ENCODE assay signal across 9 cellular contexts in genomic region chr1:179143332-179143731, GRCh38.
DNase-seq lines count a peak whose midpoint lies in the region; ATAC-seq and TF ChIP-seq lines count a peak whose summit lies in the region.
"Had no signal": no experiment of that assay in that cellular context is flagged by ENCODE, and none has a peak within 500 bp of the region (broad histone marks: within the 10 kb centered on the region; RNA-seq: fewer than 3 reads in every experiment).

No MANE protein-coding gene starts in this region.

- no peaks in the 10 kb centered on the region for H3K9me3 Mint-ChIP-seq in stimulated activated naive CD8-positive, alpha-beta T cell treated with anti-CD3 and anti-CD28 coated beads, Interleukin-15, amount 100 ng/mL, for 72 hours

- TF ChIP-seq CTCF in kidney epithelial cell (IDR thresholded peaks at IDR 0.05; ENCODE audit: insufficient read depth, low read length, poor library complexity, severe bottlenecking): no peak

- intact Hi-C loops in aorta (cut with DNase I) (no loop called here), left colon (cut with DNase I, micrococcal nuclease) (no loop called here)

- no peaks in the 10 kb centered on the region for H3K27me3 ChIP-seq in kidney epithelial cell (ENCODE audit: control insufficient read depth, insufficient read depth, low read length)
- H3K27me3 ChIP-seq in aorta (ENCODE audit: control insufficient read depth in 1 of 2, insufficient read depth in 2 of 2, low read length in 1 of 2): no peaks in the 10 kb centered on the region

- H3K4me3 Mint-ChIP-seq in stimulated activated naive CD8-positive, alpha-beta T cell treated with anti-CD3 and anti-CD28 coated beads, Interleukin-15, amount 100 ng/mL, for 72 hours: no peak overlapping the region

- H3K9me3 ChIP-seq in aorta (ENCODE audit: control insufficient read depth, low read length): no peaks in the 10 kb centered on the region

- no peak for DNase-seq in stimulated activated naive CD8-positive, alpha-beta T cell treated with anti-CD3 and anti-CD28 coated beads, Interleukin-15, amount 100 ng/mL, for 72 hours
- DNase-seq in stimulated activated naive CD8-positive, alpha-beta T cell treated with anti-CD3 and anti-CD28 coated beads, Interleukin-15, Interleukin-2, amounts not matched to agents 100 U/mL and 50 U/mL, for 24 hours: no peak
- DNase-seq in amniotic epithelial cell (ENCODE audit: low read depth) (peak; percentile 95), kidney epithelial cell (ENCODE audit: low read depth) (peak; percentile 86), aorta (no peak), C1 segment of cervical spinal cord (lab: John Stamatoyannopoulos, UW) (no peak), left colon (no peak)
- no peak for DNase-seq in activated effector memory CD4-positive, alpha-beta T cell treated with Interleukin-2 at 50 U/mL for 16 hours
- DNase-seq: cortex of kidney had no signal

- peak; percentile 57 for ATAC-seq in stimulated activated naive CD8-positive, alpha-beta T cell treated with anti-CD3 and anti-CD28 coated beads, Interleukin-15, amount 100 ng/mL, for 72 hours
- ATAC-seq in stimulated activated naive CD8-positive, alpha-beta T cell treated with anti-CD3 and anti-CD28 coated beads, Interleukin-15, Interleukin-2, amounts not matched to agents 100 U/mL and 50 U/mL, for 24 hours: no peak
- peak; percentile 75 for ATAC-seq in aorta (ENCODE audit: low FRiP score)
- no peak for ATAC-seq in left colon

- H3K4me3 ChIP-seq in kidney epithelial cell (ENCODE audit: low read depth, low read length) (no peak overlapping the region), aorta (ENCODE audit: low read length in 2 of 2) (no peak overlapping the region)

- H3K4me1 ChIP-seq in aorta (ENCODE audit: control insufficient read depth in 1 of 2, insufficient read depth in 2 of 2, low read length in 2 of 2): no peaks in the 10 kb centered on the region

- 56 to 57% methylated on average over 4 of the region's 4 CpGs for WGBS in aorta, 2 donors

- peaks cover 50% of the 10 kb centered on the region for H3K4me1 Mint-ChIP-seq in stimulated activated naive CD8-positive, alpha-beta T cell treated with anti-CD3 and anti-CD28 coated beads, Interleukin-15, amount 100 ng/mL, for 72 hours

- H3K27me3 Mint-ChIP-seq in stimulated activated naive CD8-positive, alpha-beta T cell treated with anti-CD3 and anti-CD28 coated beads, Interleukin-15, amount 100 ng/mL, for 72 hours: no peaks in the 10 kb centered on the region

- H3K36me3 ChIP-seq in kidney epithelial cell (ENCODE audit: control insufficient read depth, insufficient read depth, low read length): no peaks in the 10 kb centered on the region
- H3K36me3 ChIP-seq in aorta (ENCODE audit: control insufficient read depth in 1 of 2, insufficient read depth in 2 of 2, low read length in 1 of 2): no peaks in the 10 kb centered on the region

- H3K27ac Mint-ChIP-seq in stimulated activated naive CD8-positive, alpha-beta T cell treated with anti-CD3 and anti-CD28 coated beads, Interleukin-15, amount 100 ng/mL, for 72 hours: no peak overlapping the region

- H3K27ac ChIP-seq in aorta (ENCODE audit: low read depth in 1 of 2, low read length in 2 of 2): no peak overlapping the region

Comparison
In these comparisons a context has a peak if more than half of its experiments do, and no peak if none do; other contexts are left out.
1. ATAC-seq: peak in stimulated activated naive CD8-positive, alpha-beta T cell treated with anti-CD3 and anti-CD28 coated beads, Interleukin-15, amount 100 ng/mL, for 72 hours (single experiment) and aorta (single experiment); none in stimulated activated naive CD8-positive, alpha-beta T cell treated with anti-CD3 and anti-CD28 coated beads, Interleukin-15, Interleukin-2, amounts not matched to agents 100 U/mL and 50 U/mL, for 24 hours (single experiment) and left colon (single experiment).
2. DNase-seq: peak in amniotic epithelial cell (single experiment) and kidney epithelial cell (single experiment); none in stimulated activated naive CD8-positive, alpha-beta T cell treated with anti-CD3 and anti-CD28 coated beads, Interleukin-15, amount 100 ng/mL, for 72 hours (0 of 2), stimulated activated naive CD8-positive, alpha-beta T cell treated with anti-CD3 and anti-CD28 coated beads, Interleukin-15, Interleukin-2, amounts not matched to agents 100 U/mL and 50 U/mL, for 24 hours (single experiment), aorta (0 of 2), C1 segment of cervical spinal cord (0 of 14), activated effector memory CD4-positive, alpha-beta T cell treated with Interleukin-2 at 50 U/mL for 16 hours (single experiment) and left colon (0 of 2).